Comparison of ENCODE assay signal across 25 cellular contexts in genomic region chr20:44731657-44732056, GRCh38. TPM values are rescaled to one million over a fixed set of nuclear protein-coding genes. Genes with fewer than 3 reads are reported as not detected.
DNase-seq lines count a peak whose midpoint lies in the region; ATAC-seq and TF ChIP-seq lines count a peak whose summit lies in the region.
"Had no signal": no experiment of that assay in that cellular context is flagged by ENCODE, and none has a peak within 500 bp of the region (broad histone marks: within the 10 kb centered on the region; RNA-seq: fewer than 3 reads in every experiment).

No MANE protein-coding gene starts in this region.

- H3K27ac ChIP-seq in RWPE2 (ENCODE audit: poor library complexity, severe bottlenecking) (peak overlapping the region; percentile 91), hepatocyte (peak overlapping the region; percentile 80), thoracic aorta (peak overlapping the region; percentile 85 to 89)

- H3K36me3 Mint-ChIP-seq in glutamatergic neuron (ENCODE audit: unreplicated experiment), result no peaks in the 10 kb centered on the region
- H3K36me3 Mint-ChIP-seq: activated CD4-positive, alpha-beta memory T cell treated with anti-CD3 and anti-CD28 coated beads for 36 hours had no signal

- H3K79me2 ChIP-seq in hepatocyte, result no peaks in the 10 kb centered on the region

- no peaks in the 10 kb centered on the region for H3K9me3 ChIP-seq in RWPE2 (ENCODE audit: severe bottlenecking)
- no peaks in the 10 kb centered on the region for H3K9me3 ChIP-seq in hepatocyte (ENCODE audit: low read depth)
- no peaks in the 10 kb centered on the region for H3K9me3 ChIP-seq in thoracic aorta

- H3K4me1 Mint-ChIP-seq in glutamatergic neuron (ENCODE audit: low read depth, unreplicated experiment), result peaks cover 18% of the 10 kb centered on the region

- H3K27me3 ChIP-seq in RWPE2 (ENCODE audit: insufficient read depth, poor library complexity, severe bottlenecking) (no peaks in the 10 kb centered on the region), hepatocyte (no peaks in the 10 kb centered on the region), thoracic aorta (replicated peaks; ENCODE audit: insufficient read depth) (no peaks in the 10 kb centered on the region)

- H3K27me3 Mint-ChIP-seq in glutamatergic neuron (ENCODE audit: unreplicated experiment), result peaks cover 6% of the 10 kb centered on the region
- H3K27me3 Mint-ChIP-seq: activated CD4-positive, alpha-beta memory T cell treated with anti-CD3 and anti-CD28 coated beads for 36 hours had no signal

- no peak overlapping the region for H3K27ac Mint-ChIP-seq in glutamatergic neuron (ENCODE audit: unreplicated experiment)
- H3K27ac Mint-ChIP-seq: activated CD4-positive, alpha-beta memory T cell treated with anti-CD3 and anti-CD28 coated beads for 36 hours; nephron progenitor cell; progenitor cell of endocrine pancreas had no signal

- H3K36me3 ChIP-seq in RWPE2 (ENCODE audit: low read depth) (no peaks in the 10 kb centered on the region), hepatocyte (replicated peaks; ENCODE audit: insufficient read depth, low read depth) (no peaks in the 10 kb centered on the region), thoracic aorta (no peaks in the 10 kb centered on the region)

- no peak overlapping the region for H3K4me2 ChIP-seq in hepatocyte

- H2AFZ ChIP-seq in hepatocyte, result no peak overlapping the region

- H3K4me3 ChIP-seq in RWPE2 (ENCODE audit: severe bottlenecking) (no peak overlapping the region), hepatocyte (no peak overlapping the region), thoracic aorta (no peak overlapping the region)

- no peak for ATAC-seq in RWPE2 (ENCODE audit: low read depth)
- no peak for ATAC-seq in thoracic aorta (ENCODE audit: insufficient number of reproducible peaks, low FRiP score, low read depth)
- ATAC-seq: left colon had no signal

- no peaks in the 10 kb centered on the region for H4K20me1 ChIP-seq in hepatocyte (ENCODE audit: insufficient read depth, poor library complexity, severe bottlenecking)

- DNase-seq in NCI-H2029 (lab: John Stamatoyannopoulos, UW) (peak; percentile 41), NCI-H2029 treated with DMSO at 0.1 percent for 48 hours (lab: John Stamatoyannopoulos, UW) (no peak), RWPE2 (ENCODE audit: low spot score) (no peak), hepatocyte (ENCODE audit: low spot score) (no peak), thoracic aorta (ENCODE audit: low spot score) (no peak), dermis blood vessel endothelial cell (no peak), glutamatergic neuron (no peak), T-helper 9 cell (no peak)
- DNase-seq: activated CD4-positive, alpha-beta memory T cell treated with anti-CD3 and anti-CD28 coated beads for 36 hours; activated CD4-positive, CD25-positive, alpha-beta regulatory T cell; activated naive CD4-positive, alpha-beta T cell; central memory CD4-positive, alpha-beta T cell; effector CD4-positive, alpha-beta T cell; erythroblast; GDM1; left colon; NCI-H1694 treated with DMSO at 0.1 percent for 48 hours; nephron progenitor cell; small intestine; stimulated activated naive CD8-positive, alpha-beta T cell treated with anti-CD3 and anti-CD28 coated beads, Interleukin-15, Interleukin-2, amounts not matched to agents 100 U/mL and 50 U/mL, for 24 hours had no signal

- H3K9me2 ChIP-seq in hepatocyte (replicated peaks; ENCODE audit: insufficient read depth), result no peaks in the 10 kb centered on the region

- no peak overlapping the region for H3K4me3 Mint-ChIP-seq in glutamatergic neuron (ENCODE audit: unreplicated experiment)
- H3K4me3 Mint-ChIP-seq: activated CD4-positive, alpha-beta memory T cell treated with anti-CD3 and anti-CD28 coated beads for 36 hours; nephron progenitor cell had no signal

- H3K4me1 ChIP-seq in RWPE2 (ENCODE audit: insufficient read depth, poor library complexity, severe bottlenecking) (peaks cover 44% of the 10 kb centered on the region), hepatocyte (ENCODE audit: insufficient read depth) (peaks cover 17% of the 10 kb centered on the region), thoracic aorta (ENCODE audit: control insufficient read depth in 1 of 2, low read depth in 2 of 2) (peaks cover 24 to 85% of the 10 kb centered on the region in 2 donors)

- peaks cover 4% of the 10 kb centered on the region for H3K9me3 Mint-ChIP-seq in glutamatergic neuron (ENCODE audit: unreplicated experiment)

- 88% methylated on average over 8 of the region's 8 CpGs for WGBS in hepatocyte (ENCODE audit: low lambda C conversion rate, missing lambda C conversion rate)

- TF ChIP-seq CTCF in RWPE2 (IDR thresholded peaks at IDR 0.05; ENCODE audit: poor library complexity, severe bottlenecking) (no peak), hepatocyte (IDR thresholded peaks at IDR 0.05; ENCODE audit: poor library complexity) (no peak), thoracic aorta (IDR thresholded peaks at IDR 0.05) (no peak), glutamatergic neuron (IDR thresholded peaks at IDR 0.05; ENCODE audit: partially characterized antibody, unreplicated experiment) (no peak)

RNA-seq across cellular contexts. Expression of gene KCNK15, which starts 14.0 kb away (rescaled TPM):
- total RNA-seq in hepatocyte (0.92 and 1.7 TPM in 2 replicates), thoracic aorta (10 to 100 TPM; 26.3 to 60.0 TPM), dermis blood vessel endothelial cell (0.05 and 0.17 TPM in 2 replicates), glutamatergic neuron (ENCODE audit: unreplicated experiment) (0.22 TPM)
- 3.1 and 4.3 TPM in 2 replicates for polyA plus RNA-seq in hepatocyte
- total RNA-seq: A172, RPMI7951 had no signal

RNA-seq across cellular contexts. Expression of gene CCN5, which starts 16.5 kb away (rescaled TPM):
- total RNA-seq in hepatocyte (0.12 and 0.53 TPM in 2 replicates), thoracic aorta (100 to 1,000 TPM; 652 to 994 TPM), dermis blood vessel endothelial cell (not detected in 2 replicates), glutamatergic neuron (ENCODE audit: unreplicated experiment) (not detected)
- polyA plus RNA-seq in hepatocyte, result 0.82 TPM in 1 of 2 replicates, not detected in the other
- total RNA-seq: A172; activated CD4-positive, alpha-beta memory T cell treated with anti-CD3 and anti-CD28 coated beads for 36 hours; glomerular endothelial cell; mononuclear cell; progenitor cell of endocrine pancreas; RPMI7951 had no signal

Comparison
In these comparisons a context has a peak if more than half of its experiments do, and no peak if none do; other contexts are left out.
1. RNA of gene KCNK15, which starts 14.0 kb away (total RNA-seq): 26.3 to 60.0 TPM in thoracic aorta; 0.92 to 1.7 TPM in hepatocyte, 0.22 TPM in glutamatergic neuron (single experiment) and 0.05 to 0.17 TPM in dermis blood vessel endothelial cell; every median in the first group is over 10 times any median in the second.
2. RNA of gene CCN5, which starts 16.5 kb away (total RNA-seq): 652 to 994 TPM in thoracic aorta; 0.12 to 0.53 TPM in hepatocyte, not detected in glutamatergic neuron (single experiment) and not detected in dermis blood vessel endothelial cell; every median in the first group is over 100 times any median in the second.
3. Peak in every context shown above with its lines, with median percentiles within 50 percentile points of each other: H3K27ac ChIP-seq.